ENCODE assay signal across 18 cellular contexts in genomic region chr2:28628506-28628905, GRCh38.
DNase-seq lines count a peak whose midpoint lies in the region; ATAC-seq lines count a peak whose summit lies in the region.
"Had no signal": no experiment of that assay in that cellular context is flagged by ENCODE, and none has a peak within 500 bp of the region (broad histone marks: within the 10 kb centered on the region; RNA-seq: fewer than 3 reads in every experiment).

No MANE protein-coding gene starts in this region.

- no peak overlapping the region for H3K4me3 ChIP-seq in CD4-positive, CD25-positive, alpha-beta regulatory T cell (ENCODE audit: low read depth, low read length)
- no peak overlapping the region for H3K4me3 ChIP-seq in stomach smooth muscle (ENCODE audit: low read length in 2 of 2)
- H3K4me3 ChIP-seq: BLaER1 treated with 17β-estradiol and CSF1 and Interleukin-3, amounts not matched to agents 10 nM and 100 nM had no signal

- peaks cover 46% of the 10 kb centered on the region for H3K4me1 Mint-ChIP-seq in activated T-cell treated with anti-CD3 and anti-CD28 coated beads, Interleukin-2, amount 50 U/mL, for 24 hours (ENCODE audit: low read depth)
- peaks cover 47% of the 10 kb centered on the region for H3K4me1 Mint-ChIP-seq in activated T-cell treated with anti-CD3 and anti-CD28 coated beads, Interleukin-2, amount 50 U/mL, for 72 hours (ENCODE audit: low read depth)
- peaks cover 6 to 50% (median 25%) of the 10 kb centered on the region in 4 donors for H3K4me1 Mint-ChIP-seq in CD4-positive, CD25-positive, alpha-beta regulatory T cell

- ATAC-seq in activated T-cell treated with anti-CD3 and anti-CD28 coated beads, Interleukin-2, amount 50 U/mL, for 72 hours (replicated peaks in 1 of 2): no peak
- ATAC-seq in CD4-positive, CD25-positive, alpha-beta regulatory T cell (ENCODE audit: low read depth in 2 of 2): no peak

- no peaks in the 10 kb centered on the region for H3K27me3 Mint-ChIP-seq in activated T-cell treated with anti-CD3 and anti-CD28 coated beads, Interleukin-2, amount 50 U/mL, for 24 hours
- H3K27me3 Mint-ChIP-seq in activated T-cell treated with anti-CD3 and anti-CD28 coated beads, Interleukin-2, amount 50 U/mL, for 72 hours (ENCODE audit: low read depth): no peaks in the 10 kb centered on the region
- no peaks in the 10 kb centered on the region for H3K27me3 Mint-ChIP-seq in CD4-positive, CD25-positive, alpha-beta regulatory T cell

- H3K36me3 ChIP-seq in CD4-positive, CD25-positive, alpha-beta regulatory T cell (ENCODE audit: control insufficient read depth, insufficient read depth, low read length): no peaks in the 10 kb centered on the region
- H3K36me3 ChIP-seq in stomach smooth muscle (ENCODE audit: control insufficient read depth in 2 of 2, insufficient read depth in 2 of 2, low read length in 2 of 2): no peaks in the 10 kb centered on the region

- DNase-seq in activated T-cell treated with anti-CD3 and anti-CD28 coated beads, Interleukin-2, amount 50 U/mL, for 24 hours: peak; percentile 28
- DNase-seq in activated T-cell treated with anti-CD3 and anti-CD28 coated beads, Interleukin-2, amount 50 U/mL, for 72 hours: no peak
- DNase-seq in CD4-positive, CD25-positive, alpha-beta regulatory T cell: no peak
- peak; percentile 45 for DNase-seq in islet precursor cell
- DNase-seq in mucosa of gallbladder (ENCODE audit: low spot score): no peak
- DNase-seq in central memory CD4-positive, alpha-beta T cell: no peak
- DNase-seq in D341Med (ENCODE audit: low spot score): no peak
- DNase-seq: 8988T; DMS153; H7; KG1; NCI-H1048; NCI-H146; NCI-H2107; NCI-H69; NK-92 treated with Interleukin-12 subunit alpha and Interleukin-12 subunit beta, amount 100 ng/mL, for 24 hours had no signal

- H3K9ac ChIP-seq in stomach smooth muscle (ENCODE audit: low read length in 2 of 2): no peak overlapping the region
- H3K9ac ChIP-seq: BLaER1 treated with 17β-estradiol and CSF1 and Interleukin-3, amounts not matched to agents 10 nM and 100 nM had no signal

- H3K27ac Mint-ChIP-seq in activated T-cell treated with anti-CD3 and anti-CD28 coated beads, Interleukin-2, amount 50 U/mL, for 24 hours: no peak overlapping the region
- H3K27ac Mint-ChIP-seq in activated T-cell treated with anti-CD3 and anti-CD28 coated beads, Interleukin-2, amount 50 U/mL, for 72 hours: no peak overlapping the region
- peak overlapping the region in 2 of 3 donors; percentile 79 to 90 for H3K27ac Mint-ChIP-seq in CD4-positive, CD25-positive, alpha-beta regulatory T cell

- H3K27me3 ChIP-seq in CD4-positive, CD25-positive, alpha-beta regulatory T cell (ENCODE audit: control insufficient read depth, insufficient read depth, low read length): no peaks in the 10 kb centered on the region
- no peaks in the 10 kb centered on the region for H3K27me3 ChIP-seq in stomach smooth muscle (ENCODE audit: control insufficient read depth in 1 of 2, insufficient read depth in 2 of 2, low read length in 2 of 2)
- H3K27me3 ChIP-seq: BLaER1 treated with 17β-estradiol and CSF1 and Interleukin-3, amounts not matched to agents 10 nM and 100 nM had no signal

- H3K4me1 ChIP-seq in CD4-positive, CD25-positive, alpha-beta regulatory T cell (ENCODE audit: control insufficient read depth, insufficient read depth, low read length, poor library complexity, severe bottlenecking): peaks cover 30% of the 10 kb centered on the region
- H3K4me1 ChIP-seq in stomach smooth muscle (ENCODE audit: control insufficient read depth, insufficient read depth, low read length): peaks cover 66% of the 10 kb centered on the region

- no peaks in the 10 kb centered on the region for H3K9me3 ChIP-seq in CD4-positive, CD25-positive, alpha-beta regulatory T cell (ENCODE audit: control insufficient read depth in 2 of 2, low read length in 2 of 2)
- H3K9me3 ChIP-seq in stomach smooth muscle (ENCODE audit: control insufficient read depth in 2 of 2, low read length in 2 of 2): no peaks in the 10 kb centered on the region
- H3K9me3 ChIP-seq: BLaER1 treated with 17β-estradiol and CSF1 and Interleukin-3, amounts not matched to agents 10 nM and 100 nM had no signal

- H3K36me3 Mint-ChIP-seq in activated T-cell treated with anti-CD3 and anti-CD28 coated beads, Interleukin-2, amount 50 U/mL, for 24 hours (ENCODE audit: low read depth): no peaks in the 10 kb centered on the region
- H3K36me3 Mint-ChIP-seq in activated T-cell treated with anti-CD3 and anti-CD28 coated beads, Interleukin-2, amount 50 U/mL, for 72 hours (ENCODE audit: insufficient read depth in 2 of 2): no peaks in the 10 kb centered on the region
- peaks cover 3% of the 10 kb centered on the region for H3K36me3 Mint-ChIP-seq in CD4-positive, CD25-positive, alpha-beta regulatory T cell

- H3K27ac ChIP-seq in CD4-positive, CD25-positive, alpha-beta regulatory T cell (ENCODE audit: insufficient read depth, low read length, poor library complexity, severe bottlenecking): no peak overlapping the region
- peak overlapping the region; percentile 99 for H3K27ac ChIP-seq in stomach smooth muscle (ENCODE audit: low read length)
- H3K27ac ChIP-seq: BLaER1 treated with 17β-estradiol and CSF1 and Interleukin-3, amounts not matched to agents 10 nM and 100 nM had no signal

- no peaks in the 10 kb centered on the region for H3K9me3 Mint-ChIP-seq in activated T-cell treated with anti-CD3 and anti-CD28 coated beads, Interleukin-2, amount 50 U/mL, for 24 hours
- H3K9me3 Mint-ChIP-seq in activated T-cell treated with anti-CD3 and anti-CD28 coated beads, Interleukin-2, amount 50 U/mL, for 72 hours: no peaks in the 10 kb centered on the region
- H3K9me3 Mint-ChIP-seq in CD4-positive, CD25-positive, alpha-beta regulatory T cell: no peaks in the 10 kb centered on the region

- no peak overlapping the region for H3K4me3 Mint-ChIP-seq in activated T-cell treated with anti-CD3 and anti-CD28 coated beads, Interleukin-2, amount 50 U/mL, for 24 hours
- H3K4me3 Mint-ChIP-seq in activated T-cell treated with anti-CD3 and anti-CD28 coated beads, Interleukin-2, amount 50 U/mL, for 72 hours: no peak overlapping the region
- no peak overlapping the region for H3K4me3 Mint-ChIP-seq in CD4-positive, CD25-positive, alpha-beta regulatory T cell

Comparison
In these comparisons a context has a peak if more than half of its experiments do, and no peak if none do; other contexts are left out.
1. DNase-seq: peak in activated T-cell treated with anti-CD3 and anti-CD28 coated beads, Interleukin-2, amount 50 U/mL, for 24 hours (single experiment) and islet precursor cell (single experiment); none in activated T-cell treated with anti-CD3 and anti-CD28 coated beads, Interleukin-2, amount 50 U/mL, for 72 hours (0 of 2), CD4-positive, CD25-positive, alpha-beta regulatory T cell (0 of 3), mucosa of gallbladder (single experiment), central memory CD4-positive, alpha-beta T cell (single experiment) and D341Med (single experiment).
2. H3K27ac Mint-ChIP-seq: peak in CD4-positive, CD25-positive, alpha-beta regulatory T cell (2 of 3); none in activated T-cell treated with anti-CD3 and anti-CD28 coated beads, Interleukin-2, amount 50 U/mL, for 24 hours (single experiment) and activated T-cell treated with anti-CD3 and anti-CD28 coated beads, Interleukin-2, amount 50 U/mL, for 72 hours (single experiment).